In the genomic region with DNA sequence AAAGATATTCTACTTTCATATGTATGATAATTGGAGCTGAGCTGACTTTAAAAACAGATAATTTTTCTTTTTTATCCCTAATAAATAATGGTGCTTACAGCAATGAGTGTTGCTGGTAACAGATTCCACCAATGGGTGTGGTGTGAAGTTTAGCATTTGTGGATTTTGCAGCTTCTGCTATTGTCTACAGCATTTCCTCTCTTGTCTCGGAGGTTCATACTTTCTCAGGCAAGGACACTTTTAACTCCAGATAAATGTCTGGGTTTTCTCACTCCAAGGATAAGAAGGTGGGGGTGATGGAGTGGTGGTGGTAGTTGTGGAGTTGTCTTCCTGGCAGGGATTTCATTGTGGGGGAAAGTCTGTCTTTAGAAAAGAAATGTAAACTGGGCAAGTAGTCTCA, we compare ENCODE assay signal across 2 cellular contexts.
TF ChIP-seq lines count a peak whose summit lies in the region.

No MANE protein-coding gene starts in this region.

TF ChIP-seq in A549, 52 proteins besides CTCF, POLR2A, EP300 and RAD21 (continued from another document):
- TF ChIP-seq, protein P1, sequence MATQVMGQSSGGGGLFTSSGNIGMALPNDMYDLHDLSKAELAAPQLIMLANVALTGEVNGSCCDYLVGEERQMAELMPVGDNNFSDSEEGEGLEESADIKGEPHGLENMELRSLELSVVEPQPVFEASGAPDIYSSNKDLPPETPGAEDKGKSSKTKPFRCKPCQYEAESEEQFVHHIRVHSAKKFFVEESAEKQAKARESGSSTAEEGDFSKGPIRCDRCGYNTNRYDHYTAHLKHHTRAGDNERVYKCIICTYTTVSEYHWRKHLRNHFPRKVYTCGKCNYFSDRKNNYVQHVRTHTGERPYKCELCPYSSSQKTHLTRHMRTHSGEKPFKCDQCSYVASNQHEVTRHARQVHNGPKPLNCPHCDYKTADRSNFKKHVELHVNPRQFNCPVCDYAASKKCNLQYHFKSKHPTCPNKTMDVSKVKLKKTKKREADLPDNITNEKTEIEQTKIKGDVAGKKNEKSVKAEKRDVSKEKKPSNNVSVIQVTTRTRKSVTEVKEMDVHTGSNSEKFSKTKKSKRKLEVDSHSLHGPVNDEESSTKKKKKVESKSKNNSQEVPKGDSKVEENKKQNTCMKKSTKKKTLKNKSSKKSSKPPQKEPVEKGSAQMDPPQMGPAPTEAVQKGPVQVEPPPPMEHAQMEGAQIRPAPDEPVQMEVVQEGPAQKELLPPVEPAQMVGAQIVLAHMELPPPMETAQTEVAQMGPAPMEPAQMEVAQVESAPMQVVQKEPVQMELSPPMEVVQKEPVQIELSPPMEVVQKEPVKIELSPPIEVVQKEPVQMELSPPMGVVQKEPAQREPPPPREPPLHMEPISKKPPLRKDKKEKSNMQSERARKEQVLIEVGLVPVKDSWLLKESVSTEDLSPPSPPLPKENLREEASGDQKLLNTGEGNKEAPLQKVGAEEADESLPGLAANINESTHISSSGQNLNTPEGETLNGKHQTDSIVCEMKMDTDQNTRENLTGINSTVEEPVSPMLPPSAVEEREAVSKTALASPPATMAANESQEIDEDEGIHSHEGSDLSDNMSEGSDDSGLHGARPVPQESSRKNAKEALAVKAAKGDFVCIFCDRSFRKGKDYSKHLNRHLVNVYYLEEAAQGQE (IDR thresholded peaks at IDR 0.05): no peak
- TF ChIP-seq ELK1 (IDR thresholded peaks at IDR 0.05; ENCODE audit: low read depth, low read length) (no peak), CHD2 (IDR thresholded peaks at IDR 0.05; ENCODE audit: low read length, partially characterized antibody) (no peak), GATA3 (IDR thresholded peaks at IDR 0.05; ENCODE audit: borderline replicate concordance) (no peak), PHF8 (IDR thresholded peaks at IDR 0.05; ENCODE audit: borderline replicate concordance, low read depth) (no peak)

TF ChIP-seq in WTC11, 78 proteins besides CTCF, POLR2A, EP300 and RAD21 (continued from another document):
- TF ChIP-seq, protein P2, sequence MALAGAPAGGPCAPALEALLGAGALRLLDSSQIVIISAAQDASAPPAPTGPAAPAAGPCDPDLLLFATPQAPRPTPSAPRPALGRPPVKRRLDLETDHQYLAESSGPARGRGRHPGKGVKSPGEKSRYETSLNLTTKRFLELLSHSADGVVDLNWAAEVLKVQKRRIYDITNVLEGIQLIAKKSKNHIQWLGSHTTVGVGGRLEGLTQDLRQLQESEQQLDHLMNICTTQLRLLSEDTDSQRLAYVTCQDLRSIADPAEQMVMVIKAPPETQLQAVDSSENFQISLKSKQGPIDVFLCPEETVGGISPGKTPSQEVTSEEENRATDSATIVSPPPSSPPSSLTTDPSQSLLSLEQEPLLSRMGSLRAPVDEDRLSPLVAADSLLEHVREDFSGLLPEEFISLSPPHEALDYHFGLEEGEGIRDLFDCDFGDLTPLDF (CRISPR knock-in tag; IDR thresholded peaks at IDR 0.05): no peak
